Comparison of ENCODE assay signal across 10 cellular contexts in the genomic region with DNA sequence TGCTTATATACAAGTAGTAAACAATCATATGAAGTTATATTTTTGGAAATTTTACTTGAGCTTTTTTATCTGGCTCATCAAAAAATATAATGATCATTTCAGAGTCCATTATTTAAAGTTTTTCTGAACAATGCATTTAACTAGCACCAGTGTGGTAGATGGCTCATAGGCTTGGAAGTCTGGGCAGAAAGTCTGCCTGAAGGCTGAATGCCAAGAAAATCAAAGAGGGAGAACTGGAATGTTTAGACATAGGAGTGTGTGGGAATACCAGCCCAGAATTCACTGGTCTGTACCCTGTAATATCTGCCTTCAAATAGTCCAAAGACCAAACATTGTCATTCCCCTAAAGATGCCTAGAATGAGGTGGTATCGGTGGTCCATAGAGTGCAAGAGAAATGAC. TPM values are rescaled to one million over a fixed set of nuclear protein-coding genes. Genes with fewer than 3 reads are reported as not detected.
DNase-seq lines count a peak whose midpoint lies in the region; ATAC-seq and TF ChIP-seq lines count a peak whose summit lies in the region.
"Had no signal": no experiment of that assay in that cellular context is flagged by ENCODE, and none has a peak within 500 bp of the region (broad histone marks: within the 10 kb centered on the region; RNA-seq: fewer than 3 reads in every experiment).

No MANE protein-coding gene starts in this region.

- peaks cover 75% of the 10 kb centered on the region for H3K4me1 Mint-ChIP-seq in mesothelial cell of epicardium

- ATAC-seq in HG03460 (IDR thresholded peaks at IDR 0.05; ENCODE audit: unreplicated experiment) (no peak), HG02798 (IDR thresholded peaks at IDR 0.05; ENCODE audit: poor library complexity, unreplicated experiment) (no peak)
- ATAC-seq in activated CD4-positive, CD25-positive, alpha-beta regulatory T cell treated with anti-CD3 and anti-CD28 coated beads, Interleukin-2, amount 50 U/mL, for 24 hours, result no peak

- H3K27ac Mint-ChIP-seq in mesothelial cell of epicardium, result peak overlapping the region; percentile 23

- no peak for TF ChIP-seq CTCF in epithelial cell of esophagus (IDR thresholded peaks at IDR 0.05; ENCODE audit: insufficient read depth, low read depth, low read length, missing control alignments)
- no peak for TF ChIP-seq CTCF in mesothelial cell of epicardium (IDR thresholded peaks at IDR 0.05; ENCODE audit: unreplicated experiment)

- H3K9me3 Mint-ChIP-seq in mesothelial cell of epicardium, result no peaks in the 10 kb centered on the region
- H3K9me3 Mint-ChIP-seq: CD4-positive, alpha-beta memory T cell had no signal

- no peak overlapping the region for H3K4me3 ChIP-seq in epithelial cell of esophagus (ENCODE audit: low read length)

- peaks cover 3% of the 10 kb centered on the region for H3K36me3 Mint-ChIP-seq in mesothelial cell of epicardium

- H3K27me3 Mint-ChIP-seq in mesothelial cell of epicardium (ENCODE audit: low read depth), result no peaks in the 10 kb centered on the region
- H3K27me3 Mint-ChIP-seq: CD4-positive, alpha-beta memory T cell had no signal

- no peak overlapping the region for H3K4me3 Mint-ChIP-seq in mesothelial cell of epicardium
- H3K4me3 Mint-ChIP-seq: CD4-positive, alpha-beta memory T cell had no signal

- DNase-seq in AG20443 (ENCODE audit: low spot score), result peak; percentile 74
- DNase-seq in NCI-H446 treated with DMSO at 0.1 percent for 48 hours (lab: John Stamatoyannopoulos, UW), result peak; percentile 38
- DNase-seq in epithelial cell of esophagus (ENCODE audit: low read depth), result peak; percentile 70
- DNase-seq in mesothelial cell of epicardium (ENCODE audit: low spot score in 2 of 2, unreplicated experiment in 2 of 2), result no peak
- DNase-seq in mucosa of gallbladder (ENCODE audit: low spot score), result no peak
- DNase-seq: CD4-positive, alpha-beta memory T cell; head of caudate nucleus had no signal

RNA-seq across cellular contexts. Expression of a gene that starts 40.3 kb away (rescaled TPM):
- total RNA-seq in mesothelial cell of epicardium (242 to 270 TPM (median 243 TPM) in 3 replicates), mucosa of gallbladder (169 TPM)

Comparison
In these comparisons a context has a peak if more than half of its experiments do, and no peak if none do; other contexts are left out.
1. DNase-seq: peak in AG20443 (single experiment), NCI-H446 treated with DMSO at 0.1 percent for 48 hours (single experiment) and epithelial cell of esophagus (single experiment); none in mesothelial cell of epicardium (0 of 2) and mucosa of gallbladder (single experiment).